ENCODE assay signal across 26 cellular contexts in genomic region chr1:61445269-61445825, GRCh38.
DNase-seq lines count a peak whose midpoint lies in the region; ATAC-seq, FAIRE-seq and TF ChIP-seq lines count a peak whose summit lies in the region.
"Had no signal": no experiment of that assay in that cellular context is flagged by ENCODE, and none has a peak within 500 bp of the region (broad histone marks: within the 10 kb centered on the region; RNA-seq: fewer than 3 reads in every experiment).

No MANE protein-coding gene starts in this region.

- H4K20me1 ChIP-seq in HepG2 (ENCODE audit: insufficient read depth, low read length): 0 out of 2 replicates have a peak, but pooled peaks cover 1% of the 10 kb centered on the region
- H4K20me1 ChIP-seq: BLaER1 treated with 17β-estradiol and CSF1 and Interleukin-3, amounts not matched to agents 10 nM and 100 nM had no signal

- peaks cover 49% of the 10 kb centered on the region for H3K4me1 Mint-ChIP-seq in neural crest cell

- FAIRE-seq in HepG2 (lab: Jason Lieb, UNC): no peak

- H3K27ac Mint-ChIP-seq in neural crest cell (ENCODE audit: unreplicated experiment): peak overlapping the region; percentile 13
- H3K27ac Mint-ChIP-seq: endodermal cell, progenitor cell of endocrine pancreas had no signal

- no peak for TF ChIP-seq EP300 in HepG2 (IDR thresholded peaks at IDR 0.05; ENCODE audit: low read depth in 2 of 2, low read length in 2 of 2)
- TF ChIP-seq EP300 in HepG2 (CRISPR knock-in tag; IDR thresholded peaks at IDR 0.05; ENCODE audit: borderline replicate concordance): no peak

- TF ChIP-seq POLR2A in HepG2 (IDR thresholded peaks at IDR 0.05; ENCODE audit: insufficient read depth in 1 of 2, low read depth in 2 of 2, low read length in 2 of 2) (no peak), right lobe of liver (IDR thresholded peaks at IDR 0.05) (no peak)

- no peak overlapping the region for H3K4me3 Mint-ChIP-seq in neural crest cell
- H3K4me3 Mint-ChIP-seq: endodermal cell, T-helper 17 cell had no signal

- H3K9me3 ChIP-seq in HepG2 (ENCODE audit: low read length) (no peaks in the 10 kb centered on the region), right lobe of liver (no peaks in the 10 kb centered on the region)
- H3K9me3 ChIP-seq: BLaER1 treated with 17β-estradiol and CSF1 and Interleukin-3, amounts not matched to agents 10 nM and 100 nM; Caco-2; SK-N-SH had no signal

- BruUV-seq in HepG2 (replicated peaks; lab: Mats Ljungman, UMichigan): no TSS peak

- no peak for ATAC-seq in HepG2
- ATAC-seq in right lobe of liver: no peak
- peak; percentile 68 for ATAC-seq in esophagus mucosa
- ATAC-seq in HG02678 (IDR thresholded peaks at IDR 0.05; ENCODE audit: unreplicated experiment): no peak
- no peak for ATAC-seq in GM18870 (IDR thresholded peaks at IDR 0.05; ENCODE audit: unreplicated experiment)
- ATAC-seq: T-helper 17 cell had no signal

- no peak for TF ChIP-seq RAD21 in HepG2 (CRISPR knock-in tag; IDR thresholded peaks at IDR 0.05)

- H3K4me2 ChIP-seq in HepG2 (ENCODE audit: low read depth, low read length): no peak overlapping the region
- H3K4me2 ChIP-seq: SK-N-SH had no signal

- H3K36me3 ChIP-seq in HepG2 (replicated peaks in 1 of 2; ENCODE audit: control insufficient read depth in 1 of 2, insufficient read depth in 2 of 2, low read length in 2 of 2): peaks cover 4 to 49% of the 10 kb centered on the region in 2 experiments; a peak in 4 of 5 replicates
- H3K36me3 ChIP-seq in right lobe of liver: no peaks in the 10 kb centered on the region
- H3K36me3 ChIP-seq: BLaER1 treated with 17β-estradiol and CSF1 and Interleukin-3, amounts not matched to agents 10 nM and 100 nM; WERI-Rb-1 had no signal

- no peaks in the 10 kb centered on the region for H3K36me3 Mint-ChIP-seq in neural crest cell (ENCODE audit: low read depth)

- H3K4me3 ChIP-seq in HepG2 (replicated peaks in 1 of 3; ENCODE audit: insufficient read depth in 1 of 3, low read depth in 2 of 3, low read length in 3 of 3): no peak overlapping the region
- no peak overlapping the region for H3K4me3 ChIP-seq in right lobe of liver
- H3K4me3 ChIP-seq: BLaER1 treated with 17β-estradiol and CSF1 and Interleukin-3, amounts not matched to agents 10 nM and 100 nM; skin epidermis had no signal

- in situ Hi-C loops in HepG2 (cut with HindIII; ENCODE audit: extremely low pct_ligation_motif_present, low pct_unique_long_range_greater_than_20kb): no loop called here

- H2AFZ ChIP-seq in HepG2 (ENCODE audit: low read length): no peak overlapping the region

- H3K27ac ChIP-seq in HepG2 (ENCODE audit: extremely low read length, insufficient read depth, low read length) (no peak overlapping the region), right lobe of liver (no peak overlapping the region)
- H3K27ac ChIP-seq: BLaER1 treated with 17β-estradiol and CSF1 and Interleukin-3, amounts not matched to agents 10 nM and 100 nM; WERI-Rb-1 had no signal

- CTCF ChIA-PET in HepG2 (lab: Yijun Ruan, JAX; ENCODE audit: low intra/inter-chr PET ratio, low total read pairs): no interaction called here

- 94% methylated on average over 8 of the region's 8 CpGs for WGBS in HepG2 (ENCODE audit: low lambda C conversion rate)
- WGBS in right lobe of liver (ENCODE audit: insufficient coverage, low coverage, low lambda C conversion rate, missing lambda C conversion rate): 80% methylated on average over 6 of the region's 8 CpGs

- no peak overlapping the region for H3K9ac ChIP-seq in HepG2 (ENCODE audit: insufficient read depth, low read depth, low read length)
- H3K9ac ChIP-seq: BLaER1 treated with 17β-estradiol and CSF1 and Interleukin-3, amounts not matched to agents 10 nM and 100 nM; SK-N-SH had no signal

- no peaks in the 10 kb centered on the region for H3K9me3 Mint-ChIP-seq in neural crest cell
- H3K9me3 Mint-ChIP-seq: endodermal cell had no signal

- intact Hi-C loops in HepG2 (cut with micrococcal nuclease; ENCODE audit: unreplicated experiment) (no loop called here), right lobe of liver (cut with DNase I) (no loop called here)

- TF ChIP-seq CTCF in HepG2 (CRISPR knock-in tag; IDR thresholded peaks at IDR 0.05) (no peak), right lobe of liver (IDR thresholded peaks at IDR 0.05) (no peak), neural crest cell (conservative IDR thresholded peaks at IDR 0.05) (no peak)

- H3K27me3 ChIP-seq in HepG2 (ENCODE audit: control insufficient read depth in 1 of 2, insufficient read depth in 2 of 2, low read length in 2 of 2) (no peaks in the 10 kb centered on the region), right lobe of liver (no peaks in the 10 kb centered on the region)
- H3K27me3 ChIP-seq: BLaER1 treated with 17β-estradiol and CSF1 and Interleukin-3, amounts not matched to agents 10 nM and 100 nM had no signal

- peaks cover 46% of the 10 kb centered on the region for H3K27me3 Mint-ChIP-seq in neural crest cell (ENCODE audit: low read depth)

- DNase-seq in HepG2 (ENCODE audit: low spot score): no peak
- no peak for DNase-seq in right lobe of liver
- no peak for DNase-seq in neural crest cell (ENCODE audit: low read depth, low spot score)
- no peak for DNase-seq in nucleus accumbens (lab: John Stamatoyannopoulos, UW)
- no peak for DNase-seq in NCI-H345 treated with DMSO at 0.1 percent for 48 hours (lab: John Stamatoyannopoulos, UW; ENCODE audit: unreplicated experiment)
- DNase-seq: ACHN; activated CD4-positive, alpha-beta T cell treated with anti-CD3 and anti-CD28 coated beads, Interleukin-2, amount 50 U/mL, for 48 hours; activated CD8-positive, alpha-beta memory T cell treated with anti-CD3 and anti-CD28 coated beads, Interleukin-2, amount 50 U/mL, for 4 hours; activated naive CD4-positive, alpha-beta T cell treated with anti-CD3 and anti-CD28 coated beads, Interleukin-2, amount 50 U/mL, for 16 hours; amygdala; Caco-2; DMS79 treated with DMSO at 0.1 percent for 48 hours; endodermal cell; GOT3; head of caudate nucleus; NCI-H187; NCI-H69; SK-N-SH; T-helper 17 cell; WERI-Rb-1 had no signal

- peaks cover 32% of the 10 kb centered on the region for H3K4me1 ChIP-seq in HepG2 (ENCODE audit: insufficient read depth, low read length)
- H3K4me1 ChIP-seq in right lobe of liver: peaks cover 0 to 13% (median 5%) of the 10 kb centered on the region in 4 donors

- POLR2A ChIA-PET in HepG2 (lab: Yijun Ruan, JAX): no interaction called here

- H3K79me2 ChIP-seq in HepG2 (ENCODE audit: insufficient read depth, low read length): no peaks in the 10 kb centered on the region

TF ChIP-seq in HepG2, 621 proteins besides CTCF, POLR2A, EP300 and RAD21:
- TF ChIP-seq MAFF (IDR thresholded peaks at IDR 0.05; ENCODE audit: low read depth, low read length) (peak; percentile 41), ZKSCAN8 (CRISPR knock-in tag; IDR thresholded peaks at IDR 0.05; ENCODE audit: borderline replicate concordance) (no peak), E2F1 (CRISPR knock-in tag; IDR thresholded peaks at IDR 0.05) (no peak), MAFK (conservative IDR thresholded peaks at IDR 0.05 in 1 of 2, IDR thresholded peaks at IDR 0.05 in 1 of 2; ENCODE audit: low read length in 2 of 2) (peak; percentile 29 to 64; a peak in 3 of 4 replicates), WIZ (CRISPR knock-in tag; IDR thresholded peaks at IDR 0.05) (no peak), PLRG1 (conservative IDR thresholded peaks at IDR 0.05) (no peak)
TF ChIP-seq in HepG2: peak in this region for 2.
